10 cellular contexts compared by ENCODE assay signal in genomic region chr1:11563560-11564069, GRCh38.
DNase-seq lines count a peak whose midpoint lies in the region; ATAC-seq and TF ChIP-seq lines count a peak whose summit lies in the region.
"Had no signal": no experiment of that assay in that cellular context is flagged by ENCODE, and none has a peak within 500 bp of the region (broad histone marks: within the 10 kb centered on the region; RNA-seq: fewer than 3 reads in every experiment).

No MANE protein-coding gene starts in this region.

- peak overlapping the region; percentile 80 for H3K4me2 ChIP-seq in DOHH2 (ENCODE audit: low read length)

- H3K36me3 ChIP-seq in DOHH2 (ENCODE audit: control insufficient read depth, low read length) (no peaks in the 10 kb centered on the region), SJCRH30 (no peaks in the 10 kb centered on the region)

- H3K4me1 ChIP-seq in DOHH2 (ENCODE audit: control insufficient read depth, low read length) (peaks cover 82% of the 10 kb centered on the region), SJCRH30 (peaks cover 4% of the 10 kb centered on the region; the same call in 1 of the 2 replicates)

- no peaks in the 10 kb centered on the region for H3K9me3 ChIP-seq in DOHH2 (ENCODE audit: control insufficient read depth, insufficient read depth, low read length)
- H3K9me3 ChIP-seq in SJCRH30 (replicated peaks) = no peaks in the 10 kb centered on the region

- ATAC-seq in GM21381 (IDR thresholded peaks at IDR 0.05; ENCODE audit: unreplicated experiment) (no peak), HG03432 (IDR thresholded peaks at IDR 0.05; ENCODE audit: unreplicated experiment) (no peak)
- ATAC-seq: esophagus mucosa had no signal

- no peaks in the 10 kb centered on the region for H4K20me1 ChIP-seq in DOHH2 (ENCODE audit: control insufficient read depth, insufficient read depth, low read depth, low read length)

- H3K27me3 ChIP-seq in DOHH2 (ENCODE audit: control insufficient read depth, low read length) (no peaks in the 10 kb centered on the region), SJCRH30 (peaks cover 42% of the 10 kb centered on the region; the same call in 1 of the 2 replicates)

- DNase-seq in NCI-H1417 (lab: John Stamatoyannopoulos, UW) (peak; percentile 89 to 98 (median 97)), SJCRH30 (peak; percentile 22 to 45), iris pigment epithelial cell (ENCODE audit: low read depth) (peak; percentile 31), GOT3 (lab: John Stamatoyannopoulos, UW) (no peak), GM13977 (ENCODE audit: low spot score) (no peak)
- DNase-seq: NK-92 treated with Interleukin-12 subunit alpha and Interleukin-12 subunit beta, amount 100 ng/mL, for 24 hours had no signal

- H3K27ac ChIP-seq in DOHH2 (ENCODE audit: low read depth, low read length) (peak overlapping the region; percentile 97), SJCRH30 (no peak overlapping the region)

- H3K9me2 ChIP-seq in DOHH2 (replicated peaks; ENCODE audit: control insufficient read depth, low read length) = no peaks in the 10 kb centered on the region

- TF ChIP-seq CTCF in DOHH2 (IDR thresholded peaks at IDR 0.05; ENCODE audit: low read depth, low read length, poor library complexity, severe bottlenecking) = no peak
- TF ChIP-seq CTCF in GM13977 (IDR thresholded peaks at IDR 0.05; ENCODE audit: extremely low read depth, insufficient read depth, missing control alignments) = no peak

- in situ Hi-C loops in GM13977 (cut with MboI; ENCODE audit: low pct_unique_long_range_greater_than_20kb, low sequenced_read_pairs, unreplicated experiment) = no loop called here

- peaks cover 31% of the 10 kb centered on the region for H3F3A ChIP-seq in DOHH2 (ENCODE audit: control insufficient read depth, insufficient read depth)

- no peaks in the 10 kb centered on the region for H3K79me2 ChIP-seq in DOHH2 (ENCODE audit: control insufficient read depth, low read length)

- H3K4me3 ChIP-seq in DOHH2 (ENCODE audit: low read length) = peak overlapping the region; percentile 70
- no peak overlapping the region for H3K4me3 ChIP-seq in SJCRH30

Comparison
In these comparisons a context has a peak if more than half of its experiments do, and no peak if none do; other contexts are left out.
1. DNase-seq: peak in NCI-H1417 (3 of 3), SJCRH30 (2 of 2) and iris pigment epithelial cell (single experiment); none in GOT3 (single experiment) and GM13977 (single experiment).